ENCODE assay signal across 19 cellular contexts in the genomic region with DNA sequence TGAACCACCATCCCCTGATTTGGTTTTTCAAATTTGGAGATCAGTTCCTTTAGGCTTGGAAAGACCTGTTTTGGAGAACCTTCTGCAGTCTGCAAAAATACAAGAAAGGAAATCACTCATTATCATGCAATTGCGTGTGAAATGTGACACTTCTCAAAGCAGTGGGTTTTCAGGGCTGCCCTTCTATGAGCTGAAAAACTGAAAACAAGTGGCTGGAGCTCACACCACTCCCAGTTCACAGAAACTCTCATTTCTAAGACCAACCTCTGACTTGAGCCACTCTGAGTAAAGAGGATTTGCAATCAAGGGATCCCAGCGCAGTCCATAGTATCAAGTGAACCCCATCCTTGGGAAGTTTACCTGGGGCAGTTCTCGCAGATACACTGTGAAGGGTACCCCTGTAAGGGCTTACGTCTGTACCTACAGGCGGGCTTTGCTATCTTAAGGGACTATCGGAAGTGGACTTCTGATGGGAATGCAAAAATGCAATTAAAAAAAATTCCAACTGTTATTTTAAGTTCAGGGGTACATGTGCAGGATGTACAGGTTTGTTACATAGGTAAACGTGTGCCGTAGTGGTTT. TPM values are rescaled to one million over a fixed set of nuclear protein-coding genes. Genes with fewer than 3 reads are reported as not detected.
DNase-seq lines count a peak whose midpoint lies in the region; ATAC-seq and TF ChIP-seq lines count a peak whose summit lies in the region.
"Had no signal": no experiment of that assay in that cellular context is flagged by ENCODE, and none has a peak within 500 bp of the region (broad histone marks: within the 10 kb centered on the region; RNA-seq: fewer than 3 reads in every experiment).

No MANE protein-coding gene starts in this region.

- H3K4me1 Mint-ChIP-seq in WTC11 = peaks cover 25% of the 10 kb centered on the region
- H3K4me1 Mint-ChIP-seq in immature natural killer cell = peaks cover 76 to 89% of the 10 kb centered on the region in 2 donors

- CTCF ChIA-PET in WTC11 (lab: Charles Lee) = interaction anchor here (0.8 to 3.1 kb wide), 7 partner anchors 16 to 375 kb away, joined by 3 to 14 read pairs (median 5); partner anchors contain the start of gene OLFML2B

- H3K27ac Mint-ChIP-seq in WTC11 (peak overlapping the region; percentile 6), immature natural killer cell (peak overlapping the region; percentile 87 to 95 (median 94))
- H3K27ac Mint-ChIP-seq: CD14-positive monocyte had no signal

- no peaks in the 10 kb centered on the region for H3K36me3 Mint-ChIP-seq in WTC11
- H3K36me3 Mint-ChIP-seq in immature natural killer cell = peaks cover 19 to 58% (median 46%) of the 10 kb centered on the region in 3 donors
- H3K36me3 Mint-ChIP-seq: CD14-positive monocyte had no signal

- DNase-seq in NCI-H748 (lab: John Stamatoyannopoulos, UW; ENCODE audit: unreplicated experiment) (peak; percentile 26), NCI-H748 treated with DMSO at 0.1 percent for 48 hours (lab: John Stamatoyannopoulos, UW) (no peak), WTC11 (ENCODE audit: low spot score) (no peak), immature natural killer cell (peak; percentile 40 to 51 (median 44)), NCI-H1694 (lab: John Stamatoyannopoulos, UW) (no peak), NCI-H446 (lab: John Stamatoyannopoulos, UW) (no peak)
- DNase-seq: Caco-2, H7, KG1, MG63, NCI-H1105 treated with DMSO at 0.1 percent for 48 hours, NCI-H226, NCI-H774, RPMI8226 had no signal

- TF ChIP-seq CTCF in WTC11 (IDR thresholded peaks at IDR 0.05) = no peak

- H3K4me3 Mint-ChIP-seq in WTC11 (peak overlapping the region; percentile 15), immature natural killer cell (peak overlapping the region; percentile 59 to 87 (median 73))
- H3K4me3 Mint-ChIP-seq: CD14-positive monocyte had no signal

- POLR2A ChIA-PET in WTC11 (lab: Charles Lee) = interaction anchor here (0.5 kb wide), 1 partner anchor 362 kb away, joined by 4 read pairs; no protein-coding TSS in a partner anchor

- H3K27me3 Mint-ChIP-seq in WTC11 (ENCODE audit: low read depth) (no peaks in the 10 kb centered on the region), immature natural killer cell (ENCODE audit: low read depth in 3 of 3) (peaks cover 0 to 11% (median 7%) of the 10 kb centered on the region in 3 donors)

- ATAC-seq in WTC11 = peak; percentile 68
- ATAC-seq in HG03469 (IDR thresholded peaks at IDR 0.05; ENCODE audit: unreplicated experiment) = no peak
- ATAC-seq in HG03039 (IDR thresholded peaks at IDR 0.05; ENCODE audit: unreplicated experiment) = no peak
- ATAC-seq: A549 had no signal

- H3K9me3 Mint-ChIP-seq in WTC11 (0 out of 2 replicates have a peak, but pooled peaks cover 8% of the 10 kb centered on the region), immature natural killer cell (no peaks in the 10 kb centered on the region)
- H3K9me3 Mint-ChIP-seq: CD14-positive monocyte had no signal

TF ChIP-seq in WTC11, 78 proteins besides CTCF, POLR2A, EP300 and RAD21 (continues in another document):
- no peak for TF ChIP-seq ATF6 (CRISPR knock-in tag; IDR thresholded peaks at IDR 0.05)
- TF ChIP-seq ZSCAN18 (CRISPR knock-in tag; IDR thresholded peaks at IDR 0.05) = no peak
- TF ChIP-seq, protein P1, sequence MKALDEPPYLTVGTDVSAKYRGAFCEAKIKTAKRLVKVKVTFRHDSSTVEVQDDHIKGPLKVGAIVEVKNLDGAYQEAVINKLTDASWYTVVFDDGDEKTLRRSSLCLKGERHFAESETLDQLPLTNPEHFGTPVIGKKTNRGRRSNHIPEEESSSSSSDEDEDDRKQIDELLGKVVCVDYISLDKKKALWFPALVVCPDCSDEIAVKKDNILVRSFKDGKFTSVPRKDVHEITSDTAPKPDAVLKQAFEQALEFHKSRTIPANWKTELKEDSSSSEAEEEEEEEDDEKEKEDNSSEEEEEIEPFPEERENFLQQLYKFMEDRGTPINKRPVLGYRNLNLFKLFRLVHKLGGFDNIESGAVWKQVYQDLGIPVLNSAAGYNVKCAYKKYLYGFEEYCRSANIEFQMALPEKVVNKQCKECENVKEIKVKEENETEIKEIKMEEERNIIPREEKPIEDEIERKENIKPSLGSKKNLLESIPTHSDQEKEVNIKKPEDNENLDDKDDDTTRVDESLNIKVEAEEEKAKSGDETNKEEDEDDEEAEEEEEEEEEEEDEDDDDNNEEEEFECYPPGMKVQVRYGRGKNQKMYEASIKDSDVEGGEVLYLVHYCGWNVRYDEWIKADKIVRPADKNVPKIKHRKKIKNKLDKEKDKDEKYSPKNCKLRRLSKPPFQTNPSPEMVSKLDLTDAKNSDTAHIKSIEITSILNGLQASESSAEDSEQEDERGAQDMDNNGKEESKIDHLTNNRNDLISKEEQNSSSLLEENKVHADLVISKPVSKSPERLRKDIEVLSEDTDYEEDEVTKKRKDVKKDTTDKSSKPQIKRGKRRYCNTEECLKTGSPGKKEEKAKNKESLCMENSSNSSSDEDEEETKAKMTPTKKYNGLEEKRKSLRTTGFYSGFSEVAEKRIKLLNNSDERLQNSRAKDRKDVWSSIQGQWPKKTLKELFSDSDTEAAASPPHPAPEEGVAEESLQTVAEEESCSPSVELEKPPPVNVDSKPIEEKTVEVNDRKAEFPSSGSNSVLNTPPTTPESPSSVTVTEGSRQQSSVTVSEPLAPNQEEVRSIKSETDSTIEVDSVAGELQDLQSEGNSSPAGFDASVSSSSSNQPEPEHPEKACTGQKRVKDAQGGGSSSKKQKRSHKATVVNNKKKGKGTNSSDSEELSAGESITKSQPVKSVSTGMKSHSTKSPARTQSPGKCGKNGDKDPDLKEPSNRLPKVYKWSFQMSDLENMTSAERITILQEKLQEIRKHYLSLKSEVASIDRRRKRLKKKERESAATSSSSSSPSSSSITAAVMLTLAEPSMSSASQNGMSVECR (CRISPR knock-in tag; IDR thresholded peaks at IDR 0.05; ENCODE audit: borderline replicate concordance) = no peak
- TF ChIP-seq OVOL2 (CRISPR knock-in tag; IDR thresholded peaks at IDR 0.05; ENCODE audit: borderline replicate concordance) = no peak
- TF ChIP-seq, protein P2, sequence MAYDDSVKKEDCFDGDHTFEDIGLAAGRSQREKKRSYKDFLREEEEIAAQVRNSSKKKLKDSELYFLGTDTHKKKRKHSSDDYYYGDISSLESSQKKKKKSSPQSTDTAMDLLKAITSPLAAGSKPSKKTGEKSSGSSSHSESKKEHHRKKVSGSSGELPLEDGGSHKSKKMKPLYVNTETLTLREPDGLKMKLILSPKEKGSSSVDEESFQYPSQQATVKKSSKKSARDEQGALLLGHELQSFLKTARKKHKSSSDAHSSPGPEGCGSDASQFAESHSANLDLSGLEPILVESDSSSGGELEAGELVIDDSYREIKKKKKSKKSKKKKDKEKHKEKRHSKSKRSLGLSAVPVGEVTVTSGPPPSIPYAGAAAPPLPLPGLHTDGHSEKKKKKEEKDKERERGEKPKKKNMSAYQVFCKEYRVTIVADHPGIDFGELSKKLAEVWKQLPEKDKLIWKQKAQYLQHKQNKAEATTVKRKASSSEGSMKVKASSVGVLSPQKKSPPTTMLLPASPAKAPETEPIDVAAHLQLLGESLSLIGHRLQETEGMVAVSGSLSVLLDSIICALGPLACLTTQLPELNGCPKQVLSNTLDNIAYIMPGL (CRISPR knock-in tag; IDR thresholded peaks at IDR 0.05) = no peak
- TF ChIP-seq ZBTB21 (CRISPR knock-in tag; IDR thresholded peaks at IDR 0.05; ENCODE audit: borderline replicate concordance) = no peak
- TF ChIP-seq FOXK1 (CRISPR knock-in tag; IDR thresholded peaks at IDR 0.05) = no peak
- no peak for TF ChIP-seq ZNF121 (CRISPR knock-in tag; IDR thresholded peaks at IDR 0.05)
- TF ChIP-seq IRF2 (CRISPR knock-in tag; IDR thresholded peaks at IDR 0.05; ENCODE audit: borderline replicate concordance, low read depth) = no peak

RNA-seq across cellular contexts. Expression of gene SH2D1B, which starts 12.8 kb away (rescaled TPM):
- total RNA-seq in WTC11 (2021) = not detected in 3 replicates
- 1,000 to 10,000 TPM in 1 of 3 donors, 100 to 1,000 TPM in 2; 598 to 1,411 (median 608) TPM for polyA plus RNA-seq in immature natural killer cell
- total RNA-seq: Caco-2, H7, SJSA1 had no signal

RNA-seq across cellular contexts. Expression of gene C1orf226, which starts 17.6 kb away (rescaled TPM):
- 15.7 to 21.4 TPM (median 18.8 TPM) in 3 replicates for total RNA-seq in WTC11 (2021)
- polyA plus RNA-seq in immature natural killer cell = not detected

RNA-seq across cellular contexts. Expression of gene SPATA46, which starts 22.4 kb away (rescaled TPM):
- total RNA-seq in WTC11 (2021) = not detected in 3 replicates
- polyA plus RNA-seq in immature natural killer cell = under 1 TPM in 1 of 3 donors, not detected in 2; 0.22 TPM
- total RNA-seq: Caco-2, H7, SJSA1 had no signal
- polyA plus RNA-seq: A549, CD14-positive monocyte had no signal

Comparison
In these comparisons a context has a peak if more than half of its experiments do, and no peak if none do; other contexts are left out.
1. DNase-seq: peak in NCI-H748 (single experiment) and immature natural killer cell (3 of 3); none in NCI-H748 treated with DMSO at 0.1 percent for 48 hours (single experiment), WTC11 (single experiment), NCI-H1694 (single experiment) and NCI-H446 (0 of 2).